Comparison of ENCODE assay signal across 14 cellular contexts in genomic region chr5:170226138-170226435, GRCh38. TPM values are rescaled to one million over a fixed set of nuclear protein-coding genes. Genes with fewer than 3 reads are reported as not detected.
DNase-seq lines count a peak whose midpoint lies in the region; FAIRE-seq and TF ChIP-seq lines count a peak whose summit lies in the region.
"Had no signal": no experiment of that assay in that cellular context is flagged by ENCODE, and none has a peak within 500 bp of the region (broad histone marks: within the 10 kb centered on the region; RNA-seq: fewer than 3 reads in every experiment).

No MANE protein-coding gene starts in this region.

- no peak overlapping the region for H3K27ac Mint-ChIP-seq in activated naive CD8-positive, alpha-beta T cell treated with anti-CD3 and anti-CD28 coated beads for 36 hours

- H3K9me1 ChIP-seq in endothelial cell of umbilical vein (replicated peaks; ENCODE audit: control insufficient read depth, extremely low read depth, insufficient read depth, low read length): no peaks in the 10 kb centered on the region

- H3K9ac ChIP-seq in endothelial cell of umbilical vein (replicated peaks; ENCODE audit: extremely low read depth, insufficient read depth, low read length): no peak overlapping the region

- peaks cover 4% of the 10 kb centered on the region for H3K4me1 Mint-ChIP-seq in activated naive CD8-positive, alpha-beta T cell treated with anti-CD3 and anti-CD28 coated beads for 36 hours

- no peak overlapping the region for H3K4me2 ChIP-seq in DOHH2 (ENCODE audit: low read length)
- H3K4me2 ChIP-seq in endothelial cell of umbilical vein (ENCODE audit: insufficient read depth, low read length): no peak overlapping the region

- DNase-seq in RWPE1 (ENCODE audit: low spot score): no peak
- DNase-seq in endothelial cell of umbilical vein (ENCODE audit: low read depth, low spot score): no peak
- no peak for DNase-seq in medulla oblongata (ENCODE audit: extremely low spot score)
- no peak for DNase-seq in H54 (ENCODE audit: insufficient read length, low spot score)
- DNase-seq in activated naive CD8-positive, alpha-beta T cell treated with anti-CD3 and anti-CD28 coated beads for 36 hours: no peak
- no peak for DNase-seq in HuH-7.5 (ENCODE audit: low spot score)
- DNase-seq: NCI-H1417 treated with DMSO at 0.1 percent for 48 hours had no signal

- FAIRE-seq in endothelial cell of umbilical vein (lab: Jason Lieb, UNC) (no peak), H54 (lab: Jason Lieb, UNC) (no peak)
- FAIRE-seq: D721Med had no signal

- POLR2A ChIA-PET in RWPE1 (lab: Yijun Ruan, JAX; ENCODE audit: low non-redundant PET) (no interaction called here), endothelial cell of umbilical vein (lab: Charles Lee) (no interaction called here)

- H2AFZ ChIP-seq in endothelial cell of umbilical vein (ENCODE audit: low read depth, low read length): peak overlapping the region; percentile 64

- no peaks in the 10 kb centered on the region for H3F3A ChIP-seq in DOHH2 (ENCODE audit: control insufficient read depth, insufficient read depth)

- BruUV-seq in endothelial cell of umbilical vein (replicated peaks; lab: Mats Ljungman, UMichigan): no TSS peak

- no peaks in the 10 kb centered on the region for H3K27me3 Mint-ChIP-seq in activated naive CD8-positive, alpha-beta T cell treated with anti-CD3 and anti-CD28 coated beads for 36 hours
- H3K27me3 Mint-ChIP-seq: CD4-positive, alpha-beta memory T cell had no signal

- no peaks in the 10 kb centered on the region for H3K36me3 ChIP-seq in DOHH2 (ENCODE audit: control insufficient read depth, low read length)
- H3K36me3 ChIP-seq in endothelial cell of umbilical vein (ENCODE audit: control insufficient read depth in 2 of 2, extremely low read depth in 1 of 2, insufficient read depth in 2 of 2, low read length in 2 of 2): no peaks in the 10 kb centered on the region

- H3K27ac ChIP-seq in 22Rv1 (no peak overlapping the region), DOHH2 (ENCODE audit: low read depth, low read length) (no peak overlapping the region), RWPE1 (no peak overlapping the region), endothelial cell of umbilical vein (ENCODE audit: insufficient read depth, low read depth, low read length) (no peak overlapping the region)

- no peak overlapping the region for H3K4me3 ChIP-seq in DOHH2 (ENCODE audit: low read length)
- H3K4me3 ChIP-seq in endothelial cell of umbilical vein (replicated peaks in 1 of 3; ENCODE audit: insufficient read depth in 1 of 3, low read depth in 1 of 3, low read length in 3 of 3): no peak overlapping the region

- no peaks in the 10 kb centered on the region for H3K4me1 ChIP-seq in DOHH2 (ENCODE audit: control insufficient read depth, low read length)
- H3K4me1 ChIP-seq in endothelial cell of umbilical vein (ENCODE audit: control insufficient read depth, extremely low read depth, insufficient read depth, low read length): peaks cover 39% of the 10 kb centered on the region

- no peak for TF ChIP-seq POLR2A in endothelial cell of umbilical vein (IDR thresholded peaks at IDR 0.05; ENCODE audit: low read depth, low read length)
- no peak for TF ChIP-seq POLR2A in H54 (IDR thresholded peaks at IDR 0.05; ENCODE audit: low read depth, low read length)

- dilution Hi-C loops in endothelial cell of umbilical vein (cut with MboI; ENCODE audit: extremely low pct_ligation_motif_present, low sequenced_read_pairs): no loop called here

- H4K20me1 ChIP-seq in DOHH2 (ENCODE audit: control insufficient read depth, insufficient read depth, low read depth, low read length): no peaks in the 10 kb centered on the region
- H4K20me1 ChIP-seq in endothelial cell of umbilical vein (replicated peaks; ENCODE audit: control insufficient read depth, extremely low read depth, insufficient read depth, low read length): no peaks in the 10 kb centered on the region

- H3K4me3 Mint-ChIP-seq in activated naive CD8-positive, alpha-beta T cell treated with anti-CD3 and anti-CD28 coated beads for 36 hours: no peak overlapping the region

- intact Hi-C loops in endothelial cell of umbilical vein (cut with micrococcal nuclease): loop anchor here (1.0 to 10.0 kb wide), 4 partner anchors 194 to 407 kb away; no protein-coding TSS in a partner anchor

- H3K27me3 ChIP-seq in DOHH2 (ENCODE audit: control insufficient read depth, low read length): peaks cover 7% of the 10 kb centered on the region
- peaks cover 0 to 3% of the 10 kb centered on the region in 2 experiments for H3K27me3 ChIP-seq in endothelial cell of umbilical vein (ENCODE audit: control insufficient read depth in 2 of 2, insufficient read depth in 2 of 2, low read length in 2 of 2)

- TF ChIP-seq CTCF in 22Rv1 (IDR thresholded peaks at IDR 0.05) (peak; percentile 58), DOHH2 (IDR thresholded peaks at IDR 0.05; ENCODE audit: low read depth, low read length, poor library complexity, severe bottlenecking) (peak; percentile 8), RWPE1 (conservative IDR thresholded peaks at IDR 0.05; ENCODE audit: low read depth) (peak; percentile 49), endothelial cell of umbilical vein (IDR thresholded peaks at IDR 0.05; ENCODE audit: extremely low read depth in 1 of 2, insufficient read depth in 1 of 2, low read depth in 1 of 2, low read length in 2 of 2) (no peak)

- H3K9me3 Mint-ChIP-seq in activated naive CD8-positive, alpha-beta T cell treated with anti-CD3 and anti-CD28 coated beads for 36 hours: no peaks in the 10 kb centered on the region
- H3K9me3 Mint-ChIP-seq: CD4-positive, alpha-beta memory T cell had no signal

- no peaks in the 10 kb centered on the region for H3K36me3 Mint-ChIP-seq in activated naive CD8-positive, alpha-beta T cell treated with anti-CD3 and anti-CD28 coated beads for 36 hours
- H3K36me3 Mint-ChIP-seq: CD4-positive, alpha-beta memory T cell had no signal

- CTCF ChIA-PET in RWPE1 (lab: Yijun Ruan, JAX) (interaction anchor here (0.5 to 1.9 kb wide), 37 partner anchors 8 to 811 kb away, joined by 3 to 44 read pairs (median 3); no protein-coding TSS in a partner anchor), endothelial cell of umbilical vein (lab: Charles Lee) (interaction anchor here (0.5 to 6.9 kb wide), 45 partner anchors 9 to 413 kb away, joined by 3 to 140 read pairs (median 5); partner anchors contain the start of gene INSYN2B)

- H3K9me3 ChIP-seq in DOHH2 (ENCODE audit: control insufficient read depth, insufficient read depth, low read length) (no peaks in the 10 kb centered on the region), endothelial cell of umbilical vein (replicated peaks; ENCODE audit: control insufficient read depth, insufficient read depth, low read length) (no peaks in the 10 kb centered on the region)

- no peaks in the 10 kb centered on the region for H3K9me2 ChIP-seq in DOHH2 (replicated peaks; ENCODE audit: control insufficient read depth, low read length)

- H3K79me2 ChIP-seq in DOHH2 (ENCODE audit: control insufficient read depth, low read length) (no peaks in the 10 kb centered on the region), endothelial cell of umbilical vein (ENCODE audit: control insufficient read depth, insufficient read depth, low read length) (no peaks in the 10 kb centered on the region)

TF ChIP-seq in endothelial cell of umbilical vein, 7 proteins besides CTCF, POLR2A, EP300 and RAD21:
- TF ChIP-seq FOS (IDR thresholded peaks at IDR 0.05; ENCODE audit: borderline replicate concordance, insufficient read depth, low read length) (no peak), MAX (IDR thresholded peaks at IDR 0.05; ENCODE audit: insufficient read depth, insufficient read length) (no peak), JUN (IDR thresholded peaks at IDR 0.05; ENCODE audit: borderline replicate concordance, insufficient read depth, insufficient read length, low read depth) (no peak), MYC (IDR thresholded peaks at IDR 0.05; ENCODE audit: low read depth, low read length) (no peak), EZH2 (IDR thresholded peaks at IDR 0.05; ENCODE audit: borderline replicate concordance, low read depth, low read length, severe bottlenecking) (no peak), GATA2 (IDR thresholded peaks at IDR 0.05; ENCODE audit: insufficient read depth, insufficient read length, low read depth, low read length) (no peak), POLR2AphosphoS5 (IDR thresholded peaks at IDR 0.05; ENCODE audit: insufficient read depth, low read depth, low read length) (no peak)

RNA-seq across cellular contexts. Expression of gene C5orf58, which starts 6.7 kb away (rescaled TPM):
- not detected in 2 replicates for total RNA-seq in endothelial cell of umbilical vein
- not detected in 2 replicates for polyA plus RNA-seq in endothelial cell of umbilical vein
- polyA plus RNA-seq in endothelial cell of umbilical vein (2011; cell fraction: cytosol; rRNA removed): not detected in 2 replicates
- not detected in 2 replicates for polyA plus RNA-seq in endothelial cell of umbilical vein (2011; cell fraction: nucleus; rRNA removed)
- polyA plus RNA-seq in endothelial cell of umbilical vein (2012): not detected in 2 replicates
- not detected in 2 replicates for polyA minus RNA-seq in endothelial cell of umbilical vein
- polyA minus RNA-seq in endothelial cell of umbilical vein (2011; cell fraction: cytosol; rRNA and poly(A)+ RNA removed): not detected
- not detected in 2 replicates for polyA minus RNA-seq in endothelial cell of umbilical vein (2011; cell fraction: nucleus; rRNA and poly(A)+ RNA removed)
- total RNA-seq in activated naive CD8-positive, alpha-beta T cell treated with anti-CD3 and anti-CD28 coated beads for 36 hours: not detected
- total RNA-seq: A673; CD4-positive, alpha-beta memory T cell; IMR-90; SK-MEL-5 had no signal
- polyA plus RNA-seq: IMR-90 had no signal

Comparison
In these comparisons a context has a peak if more than half of its experiments do, and no peak if none do; other contexts are left out.
1. CTCF ChIP-seq: peak in 22Rv1 (single experiment), DOHH2 (single experiment) and RWPE1 (single experiment); none in endothelial cell of umbilical vein (0 of 2).